In genomic region chr10:22308390-22308789, GRCh38 we compare ENCODE assay signal across 11 cellular contexts. TPM values are rescaled to one million over a fixed set of nuclear protein-coding genes. Genes with fewer than 3 reads are reported as not detected.
DNase-seq lines count a peak whose midpoint lies in the region; ATAC-seq, FAIRE-seq and TF ChIP-seq lines count a peak whose summit lies in the region.
"Had no signal": no experiment of that assay in that cellular context is flagged by ENCODE, and none has a peak within 500 bp of the region (broad histone marks: within the 10 kb centered on the region; RNA-seq: fewer than 3 reads in every experiment).

No MANE protein-coding gene starts in this region.

- no peak for FAIRE-seq in endothelial cell of umbilical vein (lab: Jason Lieb, UNC)
- FAIRE-seq in HTR-8/SVneo (lab: Jason Lieb, UNC): no peak

- no peak for TF ChIP-seq POLR2A in endothelial cell of umbilical vein (IDR thresholded peaks at IDR 0.05; ENCODE audit: low read depth, low read length)

- H3K9me1 ChIP-seq in endothelial cell of umbilical vein (replicated peaks; ENCODE audit: control insufficient read depth, extremely low read depth, insufficient read depth, low read length): no peaks in the 10 kb centered on the region

- H3K4me1 ChIP-seq in endothelial cell of umbilical vein (ENCODE audit: control insufficient read depth, extremely low read depth, insufficient read depth, low read length): no peaks in the 10 kb centered on the region

- DNase-seq in endothelial cell of umbilical vein (ENCODE audit: low read depth, low spot score) (peak; percentile 36), HTR-8/SVneo (ENCODE audit: insufficient read length, low spot score) (no peak), NCI-H526 (lab: John Stamatoyannopoulos, UW) (no peak), AML-193 (lab: John Stamatoyannopoulos, UW) (no peak), NCI-H187 (lab: John Stamatoyannopoulos, UW) (no peak)
- DNase-seq: H9 had no signal

- dilution Hi-C loops in endothelial cell of umbilical vein (cut with MboI; ENCODE audit: extremely low pct_ligation_motif_present, low sequenced_read_pairs): no loop called here

- no peaks in the 10 kb centered on the region for H3K79me2 ChIP-seq in endothelial cell of umbilical vein (ENCODE audit: control insufficient read depth, insufficient read depth, low read length)

- H4K20me1 ChIP-seq in endothelial cell of umbilical vein (replicated peaks; ENCODE audit: control insufficient read depth, extremely low read depth, insufficient read depth, low read length): no peaks in the 10 kb centered on the region

- H3K9ac ChIP-seq in endothelial cell of umbilical vein (replicated peaks; ENCODE audit: extremely low read depth, insufficient read depth, low read length): no peak overlapping the region

- H3K27me3 ChIP-seq in endothelial cell of umbilical vein (ENCODE audit: control insufficient read depth in 2 of 2, insufficient read depth in 2 of 2, low read length in 2 of 2): no peaks in the 10 kb centered on the region

- ATAC-seq in GM18517 (IDR thresholded peaks at IDR 0.05; ENCODE audit: unreplicated experiment) (peak; percentile 98), GM21526 (IDR thresholded peaks at IDR 0.05; ENCODE audit: low FRiP score, unreplicated experiment) (peak; percentile 91), HG03469 (IDR thresholded peaks at IDR 0.05; ENCODE audit: unreplicated experiment) (peak; percentile 91)

- H3K4me2 ChIP-seq in endothelial cell of umbilical vein (ENCODE audit: insufficient read depth, low read length): no peak overlapping the region

- BruUV-seq in endothelial cell of umbilical vein (replicated peaks; lab: Mats Ljungman, UMichigan): no TSS peak

- H3K9me3 ChIP-seq in endothelial cell of umbilical vein (replicated peaks; ENCODE audit: control insufficient read depth, insufficient read depth, low read length): no peaks in the 10 kb centered on the region

- no peak for TF ChIP-seq CTCF in endothelial cell of umbilical vein (IDR thresholded peaks at IDR 0.05; ENCODE audit: extremely low read depth in 1 of 2, insufficient read depth in 1 of 2, low read depth in 1 of 2, low read length in 2 of 2)

- no peak overlapping the region for H3K27ac ChIP-seq in endothelial cell of umbilical vein (ENCODE audit: insufficient read depth, low read depth, low read length)

- intact Hi-C loops in endothelial cell of umbilical vein (cut with micrococcal nuclease): no loop called here

- no peaks in the 10 kb centered on the region for H3K36me3 ChIP-seq in endothelial cell of umbilical vein (ENCODE audit: control insufficient read depth in 2 of 2, extremely low read depth in 1 of 2, insufficient read depth in 2 of 2, low read length in 2 of 2)

- H2AFZ ChIP-seq in endothelial cell of umbilical vein (ENCODE audit: low read depth, low read length): no peak overlapping the region

- H3K4me3 ChIP-seq in endothelial cell of umbilical vein (replicated peaks in 1 of 3; ENCODE audit: insufficient read depth in 1 of 3, low read depth in 1 of 3, low read length in 3 of 3): no peak overlapping the region

- POLR2A ChIA-PET in endothelial cell of umbilical vein (lab: Charles Lee): no interaction called here

- CTCF ChIA-PET in endothelial cell of umbilical vein (lab: Charles Lee): interaction anchor here (1.0 kb wide), 1 partner anchor 13 kb away, joined by 3 read pairs; no protein-coding TSS in a partner anchor

TF ChIP-seq in endothelial cell of umbilical vein, 7 proteins besides CTCF, POLR2A, EP300 and RAD21:
- no peak for TF ChIP-seq MYC (IDR thresholded peaks at IDR 0.05; ENCODE audit: low read depth, low read length)
- peak; percentile 41 for TF ChIP-seq FOS (IDR thresholded peaks at IDR 0.05; ENCODE audit: borderline replicate concordance, insufficient read depth, low read length)
- TF ChIP-seq EZH2 (IDR thresholded peaks at IDR 0.05; ENCODE audit: borderline replicate concordance, low read depth, low read length, severe bottlenecking): no peak

RNA-seq across cellular contexts. Expression of gene COMMD3, which starts 7.8 kb away (rescaled TPM):
- 48.9 and 49.8 TPM in 2 replicates for total RNA-seq in endothelial cell of umbilical vein
- 21.0 and 22.5 TPM in 2 replicates for polyA plus RNA-seq in endothelial cell of umbilical vein
- 33.2 and 40.0 TPM in 2 replicates for polyA plus RNA-seq in endothelial cell of umbilical vein (2011; cell fraction: cytosol; rRNA removed)
- 39.6 and 58.7 TPM in 2 replicates for polyA plus RNA-seq in endothelial cell of umbilical vein (2011; cell fraction: nucleus; rRNA removed)
- 36.5 and 60.6 TPM in 2 replicates for polyA plus RNA-seq in endothelial cell of umbilical vein (2012)
- 6.3 and 10.6 TPM in 2 replicates for polyA minus RNA-seq in endothelial cell of umbilical vein
- 3.5 TPM for polyA minus RNA-seq in endothelial cell of umbilical vein (2011; cell fraction: cytosol; rRNA and poly(A)+ RNA removed)
- polyA minus RNA-seq in endothelial cell of umbilical vein (2011; cell fraction: nucleus; rRNA and poly(A)+ RNA removed): 12.6 and 15.6 TPM in 2 replicates

RNA-seq across cellular contexts. Expression of gene BMI1, which starts 12.5 kb away (rescaled TPM):
- 21.0 and 25.1 TPM in 2 replicates for total RNA-seq in endothelial cell of umbilical vein
- polyA plus RNA-seq in endothelial cell of umbilical vein: 12.0 and 13.0 TPM in 2 replicates
- polyA plus RNA-seq in endothelial cell of umbilical vein (2011; cell fraction: cytosol; rRNA removed): 17.1 and 17.5 TPM in 2 replicates
- polyA plus RNA-seq in endothelial cell of umbilical vein (2011; cell fraction: nucleus; rRNA removed): 31.3 and 34.0 TPM in 2 replicates
- 34.3 and 45.3 TPM in 2 replicates for polyA plus RNA-seq in endothelial cell of umbilical vein (2012)
- 53.9 and 91.8 TPM in 2 replicates for polyA minus RNA-seq in endothelial cell of umbilical vein
- 21.7 TPM for polyA minus RNA-seq in endothelial cell of umbilical vein (2011; cell fraction: cytosol; rRNA and poly(A)+ RNA removed)
- polyA minus RNA-seq in endothelial cell of umbilical vein (2011; cell fraction: nucleus; rRNA and poly(A)+ RNA removed): 11.4 and 17.4 TPM in 2 replicates

RNA-seq across cellular contexts. Expression of gene SPAG6, which starts 36.9 kb away (rescaled TPM):
- not detected in 2 replicates for total RNA-seq in endothelial cell of umbilical vein
- not detected in 2 replicates for polyA plus RNA-seq in endothelial cell of umbilical vein
- not detected in 2 replicates for polyA plus RNA-seq in endothelial cell of umbilical vein (2011; cell fraction: cytosol; rRNA removed)
- not detected in 2 replicates for polyA plus RNA-seq in endothelial cell of umbilical vein (2011; cell fraction: nucleus; rRNA removed)
- 0.09 TPM in 1 of 2 replicates, not detected in the other for polyA plus RNA-seq in endothelial cell of umbilical vein (2012)
- not detected in 2 replicates for polyA minus RNA-seq in endothelial cell of umbilical vein
- not detected for polyA minus RNA-seq in endothelial cell of umbilical vein (2011; cell fraction: cytosol; rRNA and poly(A)+ RNA removed)
- not detected in 2 replicates for polyA minus RNA-seq in endothelial cell of umbilical vein (2011; cell fraction: nucleus; rRNA and poly(A)+ RNA removed)
- total RNA-seq: epithelial cell of proximal tubule, omental fat pad had no signal
